ENCODE assay signal across 15 cellular contexts in genomic region chr10:44168478-44168877, GRCh38.
DNase-seq lines count a peak whose midpoint lies in the region; TF ChIP-seq lines count a peak whose summit lies in the region.
"Had no signal": no experiment of that assay in that cellular context is flagged by ENCODE, and none has a peak within 500 bp of the region (broad histone marks: within the 10 kb centered on the region; RNA-seq: fewer than 3 reads in every experiment).

No MANE protein-coding gene starts in this region.

- H3K4me3 Mint-ChIP-seq in T-helper 1 cell treated with Interleukin-12 subunit alpha and Interleukin-12 subunit beta and Interleukin-4 antibody, amounts not matched to agents 30 μg/mL and 1 μg/mL, for 36 hours: no peak overlapping the region
- H3K4me3 Mint-ChIP-seq: CD4-positive, alpha-beta memory T cell had no signal

- H3K36me3 ChIP-seq in testis (ENCODE audit: low read depth, missing control alignments): no peaks in the 10 kb centered on the region
- H3K36me3 ChIP-seq: HAP-1 had no signal

- H3K27me3 ChIP-seq in testis: no peaks in the 10 kb centered on the region

- H3K4me3 ChIP-seq in testis: peak overlapping the region; percentile 1 to 3
- H3K4me3 ChIP-seq: HAP-1 had no signal

- H3K9me3 ChIP-seq in testis: no peaks in the 10 kb centered on the region
- H3K9me3 ChIP-seq: HAP-1 had no signal

- H3K9me3 Mint-ChIP-seq in T-helper 1 cell treated with Interleukin-12 subunit alpha and Interleukin-12 subunit beta and Interleukin-4 antibody, amounts not matched to agents 30 μg/mL and 1 μg/mL, for 36 hours: no peaks in the 10 kb centered on the region
- H3K9me3 Mint-ChIP-seq: CD4-positive, alpha-beta memory T cell had no signal

- DNase-seq in T-helper 1 cell (no peak), SW480 (ENCODE audit: low spot score) (peak; percentile 2), testis (peak; percentile 22), NCI-H526 treated with DMSO at 0.1 percent for 48 hours (lab: John Stamatoyannopoulos, UW) (no peak), cardiac septum (ENCODE audit: low spot score) (no peak)
- DNase-seq: C1 segment of cervical spinal cord; Calu3; CD4-positive, alpha-beta memory T cell; COR-L47; DMS53; DMS79 treated with DMSO at 0.1 percent for 48 hours; GF-D8; GOT3 had no signal

- no peak for TF ChIP-seq POLR2A in testis (IDR thresholded peaks at IDR 0.05)

- 57 to 60% methylated on average over 5 of the region's 5 CpGs for WGBS in testis, 2 donors

- H3K27ac ChIP-seq in testis: no peak overlapping the region

- intact Hi-C loops in testis (cut with DNase I; ENCODE audit: low total_unique reads): no loop called here
- intact Hi-C loops in cardiac septum (cut with DNase I): no loop called here

- H3K4me1 ChIP-seq in testis: no peaks in the 10 kb centered on the region
- H3K4me1 ChIP-seq: HAP-1 had no signal

- TF ChIP-seq CTCF in testis (IDR thresholded peaks at IDR 0.05): no peak

- H3K27me3 Mint-ChIP-seq in T-helper 1 cell treated with Interleukin-12 subunit alpha and Interleukin-12 subunit beta and Interleukin-4 antibody, amounts not matched to agents 30 μg/mL and 1 μg/mL, for 36 hours (ENCODE audit: low read depth): no peaks in the 10 kb centered on the region

- peak overlapping the region; percentile 0 for H3K27ac Mint-ChIP-seq in T-helper 1 cell treated with Interleukin-12 subunit alpha and Interleukin-12 subunit beta and Interleukin-4 antibody, amounts not matched to agents 30 μg/mL and 1 μg/mL, for 36 hours
- H3K27ac Mint-ChIP-seq: CD4-positive, alpha-beta memory T cell had no signal

- no peaks in the 10 kb centered on the region for H3K36me3 Mint-ChIP-seq in T-helper 1 cell treated with Interleukin-12 subunit alpha and Interleukin-12 subunit beta and Interleukin-4 antibody, amounts not matched to agents 30 μg/mL and 1 μg/mL, for 36 hours (ENCODE audit: low read depth)
- H3K36me3 Mint-ChIP-seq: CD4-positive, alpha-beta memory T cell had no signal

- H3K4me1 Mint-ChIP-seq in T-helper 1 cell treated with Interleukin-12 subunit alpha and Interleukin-12 subunit beta and Interleukin-4 antibody, amounts not matched to agents 30 μg/mL and 1 μg/mL, for 36 hours (ENCODE audit: low read depth): no peaks in the 10 kb centered on the region
- H3K4me1 Mint-ChIP-seq: CD4-positive, alpha-beta memory T cell had no signal

Comparison
In these comparisons a context has a peak if more than half of its experiments do, and no peak if none do; other contexts are left out.
1. DNase-seq: peak in SW480 (single experiment) and testis (single experiment); none in T-helper 1 cell (0 of 5), NCI-H526 treated with DMSO at 0.1 percent for 48 hours (single experiment) and cardiac septum (single experiment).